ENCODE assay signal across 22 cellular contexts in the genomic region with DNA sequence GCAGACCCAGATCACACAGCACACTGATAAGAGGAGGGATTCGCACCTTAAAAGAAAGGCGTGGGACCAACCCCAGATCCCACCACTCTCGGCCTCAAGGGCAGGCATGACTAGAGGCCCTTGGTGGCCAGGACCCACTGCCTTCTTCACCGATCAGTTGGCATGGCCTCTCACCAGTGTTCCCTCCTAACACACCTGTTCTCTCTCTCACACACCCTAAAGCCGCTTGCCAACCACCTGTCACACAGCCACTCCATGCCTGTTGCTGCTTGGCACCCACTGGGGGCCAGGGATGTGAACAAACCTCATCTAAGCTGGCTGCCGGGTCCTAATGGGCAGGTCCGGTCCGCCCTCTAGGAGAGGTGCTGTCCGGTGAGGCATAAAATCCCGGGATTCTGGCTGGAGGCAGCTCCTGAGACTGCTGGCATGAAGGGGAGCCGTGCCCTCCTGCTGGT. TPM values are rescaled to one million over a fixed set of nuclear protein-coding genes. Genes with fewer than 3 reads are reported as not detected.
"Had no signal": no experiment of that assay in that cellular context is flagged by ENCODE, and none has a peak within 500 bp of the region (broad histone marks: within the 10 kb centered on the region; RNA-seq: fewer than 3 reads in every experiment).

Gene SCGB1C1 (plus strand): TSS at position 405 of the 455 bp plus-strand sequence. CDS start 22 bp downstream, at position 427.

RNA-seq across cellular contexts. Expression of gene SCGB1C1, which starts in this region (rescaled TPM):
- total RNA-seq: dermis blood vessel endothelial cell, endothelial cell of umbilical vein, epithelial cell of proximal tubule, esophagus muscularis mucosa, fibroblast of lung, foreskin keratinocyte, gastroesophageal sphincter, heart left ventricle, hepatocyte, kidney epithelial cell, left cardiac atrium, left lung, lower leg skin, lung microvascular endothelial cell, mesothelial cell of epicardium, mucosa of descending colon, osteocyte, psoas muscle, right cardiac atrium, sigmoid colon, skeletal muscle tissue, testis had no signal
- polyA plus RNA-seq: endothelial cell of umbilical vein, fibroblast of lung, foreskin keratinocyte, heart left ventricle, hepatocyte, psoas muscle, right cardiac atrium, sigmoid colon had no signal
